ENCODE assay signal across 1 cellular context in genomic region chr21:36821032-36821299, GRCh38.
TF ChIP-seq lines count a peak whose summit lies in the region.

No MANE protein-coding gene starts in this region.

TF ChIP-seq in HEK293, 187 proteins besides CTCF, POLR2A, EP300 and RAD21 (continued from another document):
- TF ChIP-seq, protein P1, sequence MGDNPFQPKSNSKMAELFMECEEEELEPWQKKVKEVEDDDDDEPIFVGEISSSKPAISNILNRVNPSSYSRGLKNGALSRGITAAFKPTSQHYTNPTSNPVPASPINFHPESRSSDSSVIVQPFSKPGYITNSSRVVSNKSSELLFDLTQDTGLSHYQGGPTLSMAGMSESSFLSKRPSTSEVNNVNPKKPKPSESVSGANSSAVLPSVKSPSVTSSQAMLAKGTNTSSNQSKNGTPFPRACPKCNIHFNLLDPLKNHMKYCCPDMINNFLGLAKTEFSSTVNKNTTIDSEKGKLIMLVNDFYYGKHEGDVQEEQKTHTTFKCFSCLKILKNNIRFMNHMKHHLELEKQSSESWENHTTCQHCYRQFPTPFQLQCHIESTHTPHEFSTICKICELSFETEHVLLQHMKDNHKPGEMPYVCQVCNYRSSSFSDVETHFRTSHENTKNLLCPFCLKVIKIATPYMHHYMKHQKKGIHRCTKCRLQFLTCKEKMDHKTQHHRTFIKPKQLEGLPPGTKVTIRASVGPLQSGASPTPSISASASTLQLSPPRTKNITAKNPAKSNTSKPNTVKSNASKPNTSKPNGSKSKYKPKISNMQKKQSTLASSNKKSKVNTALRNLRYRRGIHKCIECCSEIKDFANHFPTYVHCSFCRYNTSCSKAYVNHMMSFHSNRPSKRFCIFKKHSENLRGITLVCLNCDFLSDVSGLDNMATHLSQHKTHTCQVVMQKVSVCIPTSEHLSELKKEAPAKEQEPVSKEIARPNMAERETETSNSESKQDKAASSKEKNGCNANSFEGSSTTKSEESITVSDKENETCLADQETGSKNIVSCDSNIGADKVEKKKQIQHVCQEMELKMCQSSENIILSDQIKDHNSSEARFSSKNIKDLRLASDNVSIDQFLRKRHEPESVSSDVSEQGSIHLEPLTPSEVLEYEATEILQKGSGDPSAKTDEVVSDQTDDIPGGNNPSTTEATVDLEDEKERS (tag by site-specific recombination; IDR thresholded peaks at IDR 0.05) = no peak
- no peak for TF ChIP-seq ZNF350 (tag by site-specific recombination; IDR thresholded peaks at IDR 0.05)
- no peak for TF ChIP-seq ZNF777 (tag by site-specific recombination; IDR thresholded peaks at IDR 0.05; ENCODE audit: borderline replicate concordance)
- TF ChIP-seq ZNF692 (tag by site-specific recombination; IDR thresholded peaks at IDR 0.05) = no peak
- no peak for TF ChIP-seq ZNF280C (tag by site-specific recombination; IDR thresholded peaks at IDR 0.05)
- TF ChIP-seq ZNF341 (tag by site-specific recombination; IDR thresholded peaks at IDR 0.05; ENCODE audit: low read depth) = no peak
- TF ChIP-seq ZNF585B (tag by site-specific recombination; IDR thresholded peaks at IDR 0.05) = no peak
- TF ChIP-seq ZNF311 (tag by site-specific recombination; IDR thresholded peaks at IDR 0.05; ENCODE audit: borderline replicate concordance) = no peak
- no peak for TF ChIP-seq KLF10 (tag by site-specific recombination; IDR thresholded peaks at IDR 0.05)
- TF ChIP-seq, protein P2, sequence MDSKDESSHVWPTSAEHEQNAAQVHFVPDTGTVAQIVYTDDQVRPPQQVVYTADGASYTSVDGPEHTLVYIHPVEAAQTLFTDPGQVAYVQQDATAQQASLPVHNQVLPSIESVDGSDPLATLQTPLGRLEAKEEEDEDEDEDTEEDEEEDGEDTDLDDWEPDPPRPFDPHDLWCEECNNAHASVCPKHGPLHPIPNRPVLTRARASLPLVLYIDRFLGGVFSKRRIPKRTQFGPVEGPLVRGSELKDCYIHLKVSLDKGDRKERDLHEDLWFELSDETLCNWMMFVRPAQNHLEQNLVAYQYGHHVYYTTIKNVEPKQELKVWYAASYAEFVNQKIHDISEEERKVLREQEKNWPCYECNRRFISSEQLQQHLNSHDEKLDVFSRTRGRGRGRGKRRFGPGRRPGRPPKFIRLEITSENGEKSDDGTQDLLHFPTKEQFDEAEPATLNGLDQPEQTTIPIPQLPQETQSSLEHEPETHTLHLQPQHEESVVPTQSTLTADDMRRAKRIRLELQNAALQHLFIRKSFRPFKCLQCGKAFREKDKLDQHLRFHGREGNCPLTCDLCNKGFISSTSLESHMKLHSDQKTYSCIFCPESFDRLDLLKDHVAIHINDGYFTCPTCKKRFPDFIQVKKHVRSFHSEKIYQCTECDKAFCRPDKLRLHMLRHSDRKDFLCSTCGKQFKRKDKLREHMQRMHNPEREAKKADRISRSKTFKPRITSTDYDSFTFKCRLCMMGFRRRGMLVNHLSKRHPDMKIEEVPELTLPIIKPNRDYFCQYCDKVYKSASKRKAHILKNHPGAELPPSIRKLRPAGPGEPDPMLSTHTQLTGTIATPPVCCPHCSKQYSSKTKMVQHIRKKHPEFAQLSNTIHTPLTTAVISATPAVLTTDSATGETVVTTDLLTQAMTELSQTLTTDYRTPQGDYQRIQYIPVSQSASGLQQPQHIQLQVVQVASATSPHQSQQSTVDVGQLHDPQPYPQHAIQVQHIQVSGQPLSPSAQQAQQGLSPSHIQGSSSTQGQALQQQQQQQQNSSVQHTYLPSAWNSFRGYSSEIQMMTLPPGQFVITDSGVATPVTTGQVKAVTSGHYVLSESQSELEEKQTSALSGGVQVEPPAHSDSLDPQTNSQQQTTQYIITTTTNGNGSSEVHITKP (tag by site-specific recombination; IDR thresholded peaks at IDR 0.05) = peak; percentile 79
- no peak for TF ChIP-seq ZNF621 (tag by site-specific recombination; IDR thresholded peaks at IDR 0.05)
- TF ChIP-seq ZSCAN18 (tag by site-specific recombination; IDR thresholded peaks at IDR 0.05) = no peak
- TF ChIP-seq ZBTB1 (tag by site-specific recombination; IDR thresholded peaks at IDR 0.05) = no peak
- no peak for TF ChIP-seq ZNF133 (tag by site-specific recombination; IDR thresholded peaks at IDR 0.05)
- no peak for TF ChIP-seq OVOL3 (tag by site-specific recombination; IDR thresholded peaks at IDR 0.05)
- TF ChIP-seq, protein P3, sequence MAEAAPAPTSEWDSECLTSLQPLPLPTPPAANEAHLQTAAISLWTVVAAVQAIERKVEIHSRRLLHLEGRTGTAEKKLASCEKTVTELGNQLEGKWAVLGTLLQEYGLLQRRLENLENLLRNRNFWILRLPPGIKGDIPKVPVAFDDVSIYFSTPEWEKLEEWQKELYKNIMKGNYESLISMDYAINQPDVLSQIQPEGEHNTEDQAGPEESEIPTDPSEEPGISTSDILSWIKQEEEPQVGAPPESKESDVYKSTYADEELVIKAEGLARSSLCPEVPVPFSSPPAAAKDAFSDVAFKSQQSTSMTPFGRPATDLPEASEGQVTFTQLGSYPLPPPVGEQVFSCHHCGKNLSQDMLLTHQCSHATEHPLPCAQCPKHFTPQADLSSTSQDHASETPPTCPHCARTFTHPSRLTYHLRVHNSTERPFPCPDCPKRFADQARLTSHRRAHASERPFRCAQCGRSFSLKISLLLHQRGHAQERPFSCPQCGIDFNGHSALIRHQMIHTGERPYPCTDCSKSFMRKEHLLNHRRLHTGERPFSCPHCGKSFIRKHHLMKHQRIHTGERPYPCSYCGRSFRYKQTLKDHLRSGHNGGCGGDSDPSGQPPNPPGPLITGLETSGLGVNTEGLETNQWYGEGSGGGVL (tag by site-specific recombination; IDR thresholded peaks at IDR 0.05) = 0 out of 2 replicates have a peak, but pooled peaks have one; percentile 4
- no peak for TF ChIP-seq ZBTB7A (tag by site-specific recombination; IDR thresholded peaks at IDR 0.05; ENCODE audit: low read depth)
- TF ChIP-seq ZNF37A (tag by site-specific recombination; IDR thresholded peaks at IDR 0.05) = no peak
- TF ChIP-seq, protein P4, sequence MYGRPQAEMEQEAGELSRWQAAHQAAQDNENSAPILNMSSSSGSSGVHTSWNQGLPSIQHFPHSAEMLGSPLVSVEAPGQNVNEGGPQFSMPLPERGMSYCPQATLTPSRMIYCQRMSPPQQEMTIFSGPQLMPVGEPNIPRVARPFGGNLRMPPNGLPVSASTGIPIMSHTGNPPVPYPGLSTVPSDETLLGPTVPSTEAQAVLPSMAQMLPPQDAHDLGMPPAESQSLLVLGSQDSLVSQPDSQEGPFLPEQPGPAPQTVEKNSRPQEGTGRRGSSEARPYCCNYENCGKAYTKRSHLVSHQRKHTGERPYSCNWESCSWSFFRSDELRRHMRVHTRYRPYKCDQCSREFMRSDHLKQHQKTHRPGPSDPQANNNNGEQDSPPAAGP (tag by site-specific recombination; IDR thresholded peaks at IDR 0.05) = no peak
- TF ChIP-seq ZNF366 (tag by site-specific recombination; conservative IDR thresholded peaks at IDR 0.05) = no peak
- no peak for TF ChIP-seq SP2 (tag by site-specific recombination; IDR thresholded peaks at IDR 0.05)
TF ChIP-seq in HEK293: peak in this region for 6.
